Comparison of ENCODE assay signal across 13 cellular contexts in the genomic region with DNA sequence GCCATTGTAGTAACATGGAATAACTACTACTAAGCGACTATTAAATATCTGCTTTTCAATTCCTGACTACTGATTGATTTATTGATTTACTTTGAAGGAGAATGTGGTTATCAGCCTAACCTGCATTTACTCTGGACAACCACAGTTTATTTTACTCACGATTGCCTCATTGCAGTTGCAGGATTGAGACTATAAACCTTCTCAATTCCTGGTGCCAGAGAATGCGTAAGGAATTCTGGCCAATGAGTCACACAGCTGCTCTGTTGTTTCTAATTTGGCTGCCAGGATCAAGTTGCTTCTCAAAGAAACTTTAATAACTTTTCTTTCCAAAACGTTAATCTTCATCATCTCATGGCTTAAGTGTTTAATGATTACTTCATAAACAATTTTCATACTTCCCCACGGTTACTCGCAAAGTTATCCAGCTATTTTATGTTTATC. TPM values are rescaled to one million over a fixed set of nuclear protein-coding genes. Genes with fewer than 3 reads are reported as not detected.
A peak's percentile ranks its signal among the peaks of the same experiment; 100 is the strongest.
DNase-seq lines count a peak whose midpoint lies in the region; ATAC-seq and TF ChIP-seq lines count a peak whose summit lies in the region.
"Had no signal": no experiment of that assay in that cellular context is flagged by ENCODE, and none has a peak within 500 bp of the region (broad histone marks: within the 10 kb centered on the region; RNA-seq: fewer than 3 reads in every experiment).

No MANE protein-coding gene starts in this region.

- H3K9me3 Mint-ChIP-seq in nephron = peaks cover 6% of the 10 kb centered on the region

- TF ChIP-seq CTCF in LNCaP clone FGC (IDR thresholded peaks at IDR 0.05; ENCODE audit: control insufficient read depth, extremely low read depth, insufficient read depth) = no peak
- no peak for TF ChIP-seq CTCF in nephron (IDR thresholded peaks at IDR 0.05; ENCODE audit: unreplicated experiment in 3 of 3)

- no peak overlapping the region for H3K4me3 ChIP-seq in LNCaP clone FGC (ENCODE audit: low read depth, low read length)
- H3K4me3 ChIP-seq: skin epidermis had no signal

- DNase-seq in AG08396 (ENCODE audit: low spot score) (peak; percentile 83), LNCaP clone FGC (ENCODE audit: low read depth) (peak; percentile 15), NCI-H2081 (lab: John Stamatoyannopoulos, UW) (no peak), glomerular visceral epithelial cell (ENCODE audit: extremely low spot score) (no peak), OCI-M1 (lab: John Stamatoyannopoulos, UW) (no peak)
- DNase-seq: CD4-positive, CD25-positive, alpha-beta regulatory T cell; head of caudate nucleus; NCI-H187; T-helper 17 cell had no signal

- ATAC-seq in esophagus mucosa (peak; percentile 65), GM18909 (IDR thresholded peaks at IDR 0.05; ENCODE audit: poor library complexity, unreplicated experiment) (no peak)
- ATAC-seq: T-helper 17 cell had no signal

- peaks cover 48% of the 10 kb centered on the region for H3K4me1 Mint-ChIP-seq in nephron
- H3K4me1 Mint-ChIP-seq: CD4-positive, CD25-positive, alpha-beta regulatory T cell; T-helper 17 cell had no signal

- H3K27ac Mint-ChIP-seq in nephron = peak overlapping the region; percentile 42 to 65 (median 47)
- H3K27ac Mint-ChIP-seq: CD4-positive, CD25-positive, alpha-beta regulatory T cell; T-helper 17 cell had no signal

- H3K36me3 Mint-ChIP-seq in nephron (ENCODE audit: low read depth) = no peaks in the 10 kb centered on the region
- H3K36me3 Mint-ChIP-seq: CD4-positive, CD25-positive, alpha-beta regulatory T cell had no signal

- H3K27me3 Mint-ChIP-seq in nephron (ENCODE audit: low read depth) = peaks cover 4% of the 10 kb centered on the region

- H3K4me3 Mint-ChIP-seq in nephron = peak overlapping the region in 1 of 3 experiments; percentile 4
- H3K4me3 Mint-ChIP-seq: T-helper 17 cell had no signal

RNA-seq across cellular contexts. Expression of a gene that starts 13.1 kb away (rescaled TPM):
- total RNA-seq in esophagus mucosa = 5.3 TPM
- total RNA-seq: CD4-positive, CD25-positive, alpha-beta regulatory T cell had no signal

Comparison
In these comparisons a context has a peak if more than half of its experiments do, and no peak if none do; other contexts are left out.
1. DNase-seq: peak in AG08396 (single experiment) and LNCaP clone FGC (single experiment); none in NCI-H2081 (0 of 2), glomerular visceral epithelial cell (single experiment) and OCI-M1 (single experiment).